9 cellular contexts compared by ENCODE assay signal in genomic region chr15:40040293-40040635, GRCh38. TPM values are rescaled to one million over a fixed set of nuclear protein-coding genes. Genes with fewer than 3 reads are reported as not detected.
DNase-seq lines count a peak whose midpoint lies in the region; ATAC-seq and TF ChIP-seq lines count a peak whose summit lies in the region.
"Had no signal": no experiment of that assay in that cellular context is flagged by ENCODE, and none has a peak within 500 bp of the region (broad histone marks: within the 10 kb centered on the region; RNA-seq: fewer than 3 reads in every experiment).

No MANE protein-coding gene starts in this region.

- TF ChIP-seq CTCF in right atrium auricular region (IDR thresholded peaks at IDR 0.05) (no peak), right lobe of liver (IDR thresholded peaks at IDR 0.05) (no peak), upper lobe of left lung (IDR thresholded peaks at IDR 0.05) (no peak)

- peak overlapping the region; percentile 49 for H3K27ac Mint-ChIP-seq in activated T-helper 1 cell treated with anti-CD3 and anti-CD28 coated beads, Interleukin-12 subunit alpha, Interleukin-12 subunit beta, Interleukin-2, Interleukin-4 antibody, amounts not matched to agents 30 ng/mL and 10 ng/mL and 1 ng/mL, durations not matched to agents 14 hours and 24 hours and 36 hours

- no peak for TF ChIP-seq POLR2A in right lobe of liver (IDR thresholded peaks at IDR 0.05)
- TF ChIP-seq POLR2A in upper lobe of left lung (IDR thresholded peaks at IDR 0.05), result no peak

- peaks cover 33% of the 10 kb centered on the region for H3K36me3 Mint-ChIP-seq in activated T-helper 1 cell treated with anti-CD3 and anti-CD28 coated beads, Interleukin-12 subunit alpha, Interleukin-12 subunit beta, Interleukin-2, Interleukin-4 antibody, amounts not matched to agents 30 ng/mL and 10 ng/mL and 1 ng/mL, durations not matched to agents 14 hours and 24 hours and 36 hours (ENCODE audit: low read depth)

- H3K9me3 Mint-ChIP-seq in activated T-helper 1 cell treated with anti-CD3 and anti-CD28 coated beads, Interleukin-12 subunit alpha, Interleukin-12 subunit beta, Interleukin-2, Interleukin-4 antibody, amounts not matched to agents 30 ng/mL and 10 ng/mL and 1 ng/mL, durations not matched to agents 14 hours and 24 hours and 36 hours, result no peaks in the 10 kb centered on the region

- no peaks in the 10 kb centered on the region for H3K27me3 Mint-ChIP-seq in activated T-helper 1 cell treated with anti-CD3 and anti-CD28 coated beads, Interleukin-12 subunit alpha, Interleukin-12 subunit beta, Interleukin-2, Interleukin-4 antibody, amounts not matched to agents 30 ng/mL and 10 ng/mL and 1 ng/mL, durations not matched to agents 14 hours and 24 hours and 36 hours (ENCODE audit: insufficient read depth)

- peaks cover 0 to 33% of the 10 kb centered on the region in 2 donors for H3K4me1 ChIP-seq in right atrium auricular region
- peaks cover 0 to 33% (median 10%) of the 10 kb centered on the region in 4 donors for H3K4me1 ChIP-seq in right lobe of liver
- peaks cover 19 to 38% (median 26%) of the 10 kb centered on the region in 4 donors for H3K4me1 ChIP-seq in upper lobe of left lung

- TF ChIP-seq EP300 in upper lobe of left lung (IDR thresholded peaks at IDR 0.05), result no peak

- ATAC-seq in Right ventricle myocardium inferior (no peak), right lobe of liver (peak in 2 of 4 donors; percentile 0 to 3), upper lobe of left lung (ENCODE audit: low FRiP score in 2 of 2) (no peak), GM21786 (IDR thresholded peaks at IDR 0.05; ENCODE audit: unreplicated experiment) (no peak)

- H3K36me3 ChIP-seq in right atrium auricular region (peaks cover 27% of the 10 kb centered on the region), right lobe of liver (peaks cover 0 to 21% (median 9%) of the 10 kb centered on the region in 4 donors), upper lobe of left lung (peaks cover 15 to 23% (median 15%) of the 10 kb centered on the region in 4 donors)

- H3K9me3 ChIP-seq in right atrium auricular region (no peaks in the 10 kb centered on the region), right lobe of liver (no peaks in the 10 kb centered on the region), upper lobe of left lung (no peaks in the 10 kb centered on the region)

- H3K4me1 Mint-ChIP-seq in activated T-helper 1 cell treated with anti-CD3 and anti-CD28 coated beads, Interleukin-12 subunit alpha, Interleukin-12 subunit beta, Interleukin-2, Interleukin-4 antibody, amounts not matched to agents 30 ng/mL and 10 ng/mL and 1 ng/mL, durations not matched to agents 14 hours and 24 hours and 36 hours (ENCODE audit: low read depth), result peaks cover 58% of the 10 kb centered on the region

- intact Hi-C loops in Right ventricle myocardium inferior (cut with DNase I), result no loop called here
- intact Hi-C loops in activated T-helper 1 cell treated with anti-CD3 and anti-CD28 coated beads, Interleukin-12 subunit alpha, Interleukin-12 subunit beta, Interleukin-2, Interleukin-4 antibody, amounts not matched to agents 30 ng/mL and 10 ng/mL and 1 ng/mL, durations not matched to agents 14 hours and 24 hours and 36 hours (cut with micrococcal nuclease), result no loop called here
- intact Hi-C loops in right lobe of liver (cut with DNase I), result loop anchor here (5.0 to 10.0 kb wide), 3 partner anchors 65 to 237 kb away; partner anchors contain the start of gene BMF (in 1 of the 2)

- WGBS in right lobe of liver (ENCODE audit: insufficient coverage, low coverage, low lambda C conversion rate, missing lambda C conversion rate), result 14% methylated on average over 6 of the region's 6 CpGs
- 52 to 58% methylated on average over 6 of the region's 6 CpGs for WGBS in upper lobe of left lung, 2 donors

- H3K4me3 Mint-ChIP-seq in activated T-helper 1 cell treated with anti-CD3 and anti-CD28 coated beads, Interleukin-12 subunit alpha, Interleukin-12 subunit beta, Interleukin-2, Interleukin-4 antibody, amounts not matched to agents 30 ng/mL and 10 ng/mL and 1 ng/mL, durations not matched to agents 14 hours and 24 hours and 36 hours, result peak overlapping the region; percentile 100

- no peaks in the 10 kb centered on the region for H3K27me3 ChIP-seq in right atrium auricular region
- no peaks in the 10 kb centered on the region for H3K27me3 ChIP-seq in right lobe of liver
- no peaks in the 10 kb centered on the region for H3K27me3 ChIP-seq in upper lobe of left lung

- H3K27ac ChIP-seq in right atrium auricular region, result peak overlapping the region; percentile 95
- H3K27ac ChIP-seq in right lobe of liver, result peak overlapping the region; percentile 93 to 96 (median 95)
- peak overlapping the region; percentile 91 to 97 (median 96) for H3K27ac ChIP-seq in upper lobe of left lung

- no peak for DNase-seq in right atrium auricular region (ENCODE audit: low spot score)
- no peak for DNase-seq in Right ventricle myocardium inferior (ENCODE audit: missing footprints)
- DNase-seq in activated T-helper 1 cell treated with anti-CD3 and anti-CD28 coated beads, Interleukin-12 subunit alpha, Interleukin-12 subunit beta, Interleukin-2, Interleukin-4 antibody, amounts not matched to agents 30 ng/mL and 10 ng/mL and 1 ng/mL, durations not matched to agents 14 hours and 24 hours and 36 hours (ENCODE audit: low spot score), result no peak
- no peak for DNase-seq in right lobe of liver
- DNase-seq in upper lobe of left lung, result no peak
- no peak for DNase-seq in hepatic stellate cell (ENCODE audit: low spot score)
- no peak for DNase-seq in SIG-M5 (lab: John Stamatoyannopoulos, UW)
- DNase-seq: DMS53 had no signal

- H3K4me3 ChIP-seq in right atrium auricular region (no peak overlapping the region), right lobe of liver (peak overlapping the region in 2 of 3 donors; percentile 85 to 88), upper lobe of left lung (peak overlapping the region in 1 of 4 donors; percentile 75)

RNA-seq across cellular contexts. Expression of gene SRP14, which starts 1.3 kb away (rescaled TPM):
- total RNA-seq in right atrium auricular region (100 to 1,000 TPM; 255 to 283 TPM), Right ventricle myocardium inferior (232 TPM), right lobe of liver (100 to 1,000 TPM in 2 of 6 experiments, 10 to 100 TPM in 4; 57.9 to 277 (median 81.0) TPM), upper lobe of left lung (100 to 1,000 TPM in 5 of 6 donors, 10 to 100 TPM in 1; 55.5 to 342 (median 191) TPM)
- 144 and 147 TPM in 2 replicates for total RNA-seq in activated T-helper 1 cell treated with anti-CD3 and anti-CD28 coated beads, Interleukin-12 subunit alpha, Interleukin-12 subunit beta, Interleukin-2, Interleukin-4 antibody, amounts not matched to agents 30 ng/mL and 10 ng/mL and 1 ng/mL, durations not matched to agents 14 hours and 24 hours and 36 hours

Comparison
In these comparisons a context has a peak if more than half of its experiments do, and no peak if none do; other contexts are left out.
1. H3K4me3 ChIP-seq: peak in right lobe of liver (2 of 3); none in right atrium auricular region (0 of 2).
2. intact Hi-C loops: an anchor here in right lobe of liver (5.0 to 10.0 kb wide); none called in Right ventricle myocardium inferior and activated T-helper 1 cell treated with anti-CD3 and anti-CD28 coated beads, Interleukin-12 subunit alpha, Interleukin-12 subunit beta, Interleukin-2, Interleukin-4 antibody, amounts not matched to agents 30 ng/mL and 10 ng/mL and 1 ng/mL, durations not matched to agents 14 hours and 24 hours and 36 hours.
3. Peak in every context shown above with its lines, with median percentiles within 50 percentile points of each other: H3K27ac ChIP-seq.